8 cellular contexts compared by ENCODE assay signal in the genomic region with DNA sequence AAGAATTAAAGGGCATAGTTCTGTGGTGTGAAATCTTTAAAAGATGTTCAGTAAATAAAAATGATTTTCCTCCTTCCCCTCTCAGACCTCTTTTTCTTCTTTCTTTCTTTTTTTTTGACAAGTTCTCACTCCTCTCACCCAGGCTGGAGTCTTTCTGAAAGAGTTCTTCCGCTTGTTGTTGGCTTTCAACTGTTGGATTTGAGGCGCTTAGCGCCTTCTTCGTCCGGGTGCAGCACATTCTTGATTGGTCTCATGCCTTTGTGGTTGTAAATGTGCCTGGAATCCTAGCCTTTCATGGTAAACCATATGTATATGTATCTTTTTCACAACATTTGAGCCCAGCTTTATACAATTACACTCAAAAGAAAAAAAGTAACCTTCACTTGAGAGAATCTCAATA. TPM values are rescaled to one million over a fixed set of nuclear protein-coding genes. Genes with fewer than 3 reads are reported as not detected.
A peak's percentile ranks its signal among the peaks of the same experiment; 100 is the strongest.
DNase-seq lines count a peak whose midpoint lies in the region; ATAC-seq, FAIRE-seq and TF ChIP-seq lines count a peak whose summit lies in the region.

No MANE protein-coding gene starts in this region.

- TF ChIP-seq CTCF in bronchial epithelial cell (IDR thresholded peaks at IDR 0.05; ENCODE audit: insufficient read depth, low read length, severe bottlenecking): no peak

- H3K27ac Mint-ChIP-seq in naive thymus-derived CD8-positive, alpha-beta T cell: peak overlapping the region in 9 of 10 donors; percentile 82 to 100 (median 99)

- peaks cover 0 to 56% (median 21%) of the 10 kb centered on the region in 11 experiments; a peak in 16 of 22 replicates for H3K36me3 ChIP-seq in BLaER1 treated with 17β-estradiol and CSF1 and Interleukin-3, amounts not matched to agents 10 nM and 100 nM
- peaks cover 2% of the 10 kb centered on the region for H3K36me3 ChIP-seq in bronchial epithelial cell (ENCODE audit: control insufficient read depth, insufficient read depth, low read length)

- POLR2A ChIA-PET in naive thymus-derived CD8-positive, alpha-beta T cell (lab: Charles Lee): interaction anchor here (2.8 kb wide), 1 partner anchor 98 kb away, joined by 21 read pairs; the partner anchor contains the start of gene SCYL3

- H3K4me1 Mint-ChIP-seq in naive thymus-derived CD8-positive, alpha-beta T cell: peaks cover 21 to 50% (median 48%) of the 10 kb centered on the region in 4 donors

- peak overlapping the region; percentile 68 to 96 (median 87) for H3K4me2 ChIP-seq in BLaER1 treated with 17β-estradiol and CSF1 and Interleukin-3, amounts not matched to agents 10 nM and 100 nM

- peak overlapping the region; percentile 87 to 95 (median 90); a peak in 19 of 22 replicates for H3K27ac ChIP-seq in BLaER1 treated with 17β-estradiol and CSF1 and Interleukin-3, amounts not matched to agents 10 nM and 100 nM

- H3K27me3 Mint-ChIP-seq in naive thymus-derived CD8-positive, alpha-beta T cell: no peaks in the 10 kb centered on the region

- peak overlapping the region; percentile 77 to 91 (median 84) for H3K4me3 ChIP-seq in BLaER1 treated with 17β-estradiol and CSF1 and Interleukin-3, amounts not matched to agents 10 nM and 100 nM
- H3K4me3 ChIP-seq in bronchial epithelial cell (ENCODE audit: low read depth, low read length): peak overlapping the region; percentile 77

- peak overlapping the region; percentile 92 to 100 (median 99) for H3K4me3 Mint-ChIP-seq in naive thymus-derived CD8-positive, alpha-beta T cell

- H3K27me3 ChIP-seq in BLaER1 treated with 17β-estradiol and CSF1 and Interleukin-3, amounts not matched to agents 10 nM and 100 nM: no peaks in the 10 kb centered on the region
- H3K27me3 ChIP-seq in bronchial epithelial cell (ENCODE audit: control insufficient read depth, insufficient read depth, low read length): no peaks in the 10 kb centered on the region

- DNase-seq in Kasumi-1 (lab: John Stamatoyannopoulos, UW) (peak; percentile 28 to 34), bronchial epithelial cell (ENCODE audit: low read depth) (peak; percentile 20), NCI-H1694 (lab: John Stamatoyannopoulos, UW) (no peak), NCI-H1417 treated with DMSO at 0.1 percent for 48 hours (lab: John Stamatoyannopoulos, UW) (no peak), RCC 7860 (ENCODE audit: low spot score) (no peak)
- DNase-seq in naive thymus-derived CD8-positive, alpha-beta T cell: no peak

- H4K20me1 ChIP-seq in BLaER1 treated with 17β-estradiol and CSF1 and Interleukin-3, amounts not matched to agents 10 nM and 100 nM: no peaks in the 10 kb centered on the region

- ATAC-seq in naive thymus-derived CD8-positive, alpha-beta T cell: no peak
- no peak for ATAC-seq in HG02870 (IDR thresholded peaks at IDR 0.05; ENCODE audit: unreplicated experiment)

- peak overlapping the region; percentile 84 to 94 (median 89) for H3K9ac ChIP-seq in BLaER1 treated with 17β-estradiol and CSF1 and Interleukin-3, amounts not matched to agents 10 nM and 100 nM

- H3K9me3 ChIP-seq in BLaER1 treated with 17β-estradiol and CSF1 and Interleukin-3, amounts not matched to agents 10 nM and 100 nM (replicated peaks in 1 of 11): no peaks in the 10 kb centered on the region

- FAIRE-seq in bronchial epithelial cell (lab: Jason Lieb, UNC): no peak
- no peak for FAIRE-seq in RCC 7860 (lab: Jason Lieb, UNC)

- H3K9me3 Mint-ChIP-seq in naive thymus-derived CD8-positive, alpha-beta T cell: no peaks in the 10 kb centered on the region

- H3K36me3 Mint-ChIP-seq in naive thymus-derived CD8-positive, alpha-beta T cell: peaks cover 0 to 26% (median 11%) of the 10 kb centered on the region in 3 donors

- H3K4me1 ChIP-seq in BLaER1 treated with 17β-estradiol and CSF1 and Interleukin-3, amounts not matched to agents 10 nM and 100 nM: peaks cover 18 to 35% (median 27%) of the 10 kb centered on the region in 10 experiments

RNA-seq across cellular contexts. Expression of gene METTL18, which starts 1.0 kb away (rescaled TPM):
- 4.7 and 4.9 TPM in 2 replicates for total RNA-seq in bronchial epithelial cell
- 10 to 100 TPM; 17.4 to 21.2 TPM for total RNA-seq in naive thymus-derived CD8-positive, alpha-beta T cell
- polyA plus RNA-seq in naive thymus-derived CD8-positive, alpha-beta T cell: 10 to 100 TPM; 11.3 to 27.5 (median 17.5) TPM

Comparison
In these comparisons a context has a peak if more than half of its experiments do, and no peak if none do; other contexts are left out.
1. DNase-seq: peak in Kasumi-1 (2 of 2) and bronchial epithelial cell (single experiment); none in naive thymus-derived CD8-positive, alpha-beta T cell (0 of 10), NCI-H1694 (single experiment), NCI-H1417 treated with DMSO at 0.1 percent for 48 hours (single experiment) and RCC 7860 (single experiment).